In the genomic region with DNA sequence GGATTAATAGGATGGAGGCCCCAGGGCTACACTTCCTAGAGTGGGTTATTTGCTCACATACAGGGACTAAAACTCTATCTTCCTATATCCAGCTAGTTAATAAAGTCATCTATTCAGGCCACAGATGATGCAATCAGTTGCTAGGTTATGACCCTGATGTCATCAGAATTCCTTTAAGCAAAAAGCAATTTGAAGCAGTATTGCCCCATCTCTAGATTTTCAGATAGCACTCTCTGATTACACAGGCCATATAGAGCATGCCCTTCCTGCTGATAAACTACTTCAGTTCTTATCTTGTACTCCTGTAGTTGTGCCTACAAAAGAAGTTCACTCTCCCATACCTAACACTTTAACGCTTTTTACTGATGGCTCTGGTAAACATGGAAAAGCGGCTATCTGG, we compare ENCODE assay signal across 23 cellular contexts.
"Had no signal": no experiment of that assay in that cellular context is flagged by ENCODE, and none has a peak within 500 bp of the region (broad histone marks: within the 10 kb centered on the region; RNA-seq: fewer than 3 reads in every experiment).

No MANE protein-coding gene starts in this region.

- H3K4me3 ChIP-seq: adrenal gland, esophagus muscularis mucosa, hepatocyte, lung, tibial nerve, uterus had no signal

- H3K4me1 ChIP-seq: adrenal gland, esophagus muscularis mucosa, parathyroid adenoma, tibial nerve, uterus had no signal

- H3K36me3 ChIP-seq: adrenal gland, esophagus muscularis mucosa, tibial nerve, uterus had no signal

- H3K4me2 ChIP-seq: hepatocyte had no signal

- ATAC-seq: activated T-cell treated with anti-CD3 and anti-CD28 coated beads, Interleukin-2, amount 50 U/mL, for 72 hours had no signal

- H3K27ac Mint-ChIP-seq: activated T-cell treated with anti-CD3 and anti-CD28 coated beads, Interleukin-2, amount 50 U/mL, for 72 hours; mesothelial cell of epicardium; nephron; T-helper 1 cell treated with Interleukin-12 subunit alpha and Interleukin-12 subunit beta and Interleukin-4 antibody, amounts not matched to agents 30 μg/mL and 1 μg/mL, for 36 hours had no signal

- H3K79me2 ChIP-seq: hepatocyte, parathyroid adenoma had no signal

- H3K9ac ChIP-seq: parathyroid adenoma had no signal

- H3K4me3 Mint-ChIP-seq: activated T-cell treated with anti-CD3 and anti-CD28 coated beads, Interleukin-2, amount 50 U/mL, for 72 hours; mesothelial cell of epicardium; nephron; T-helper 1 cell treated with Interleukin-12 subunit alpha and Interleukin-12 subunit beta and Interleukin-4 antibody, amounts not matched to agents 30 μg/mL and 1 μg/mL, for 36 hours had no signal

- H2AFZ ChIP-seq: hepatocyte, parathyroid adenoma had no signal

- H3K4me1 Mint-ChIP-seq: nephron had no signal

- H3K27ac ChIP-seq: adrenal gland, esophagus muscularis mucosa, hepatocyte, parathyroid adenoma, tibial nerve, uterus had no signal

- DNase-seq: activated CD4-positive, alpha-beta T cell treated with anti-CD3 and anti-CD28 coated beads for 1 hour; activated effector memory CD4-positive, alpha-beta T cell treated with anti-CD3 and anti-CD28 coated beads, Interleukin-2, amount 50 U/mL, for 16 hours; activated naive CD4-positive, alpha-beta T cell treated with anti-CD3 and anti-CD28 coated beads, Interleukin-2, amount 50 U/mL, for 16 hours; activated T-cell treated with anti-CD3 and anti-CD28 coated beads, Interleukin-2, amount 50 U/mL, for 72 hours; adrenal gland; cerebellar nuclear complex; cortex of kidney; effector CD8-positive, alpha-beta T cell; islet precursor cell; stimulated activated CD4-positive, alpha-beta T cell treated with anti-CD3 and anti-CD28 coated beads, Interleukin-12 subunit alpha, Interleukin-12 subunit beta, amount 100 ng/mL, for 4 hours; stimulated activated CD4-positive, alpha-beta T cell treated with anti-CD3 and anti-CD28 coated beads, Interleukin-1b, Interleukin-23, amount 100 ng/mL, for 48 hours; stimulated activated naive CD4-positive, alpha-beta T cell treated with Interleukin-2 at 50 U/mL for 16 hours; substantia nigra; uterus had no signal

- H3K27me3 ChIP-seq: adrenal gland, esophagus muscularis mucosa, hepatocyte, tibial nerve, uterus had no signal

- FAIRE-seq: bronchial epithelial cell had no signal

- H3K9me3 Mint-ChIP-seq: T-helper 1 cell treated with Interleukin-12 subunit alpha and Interleukin-12 subunit beta and Interleukin-4 antibody, amounts not matched to agents 30 μg/mL and 1 μg/mL, for 36 hours had no signal

- H3K9me3 ChIP-seq: adrenal gland, uterus had no signal
